ENCODE assay signal across 33 cellular contexts in the genomic region with DNA sequence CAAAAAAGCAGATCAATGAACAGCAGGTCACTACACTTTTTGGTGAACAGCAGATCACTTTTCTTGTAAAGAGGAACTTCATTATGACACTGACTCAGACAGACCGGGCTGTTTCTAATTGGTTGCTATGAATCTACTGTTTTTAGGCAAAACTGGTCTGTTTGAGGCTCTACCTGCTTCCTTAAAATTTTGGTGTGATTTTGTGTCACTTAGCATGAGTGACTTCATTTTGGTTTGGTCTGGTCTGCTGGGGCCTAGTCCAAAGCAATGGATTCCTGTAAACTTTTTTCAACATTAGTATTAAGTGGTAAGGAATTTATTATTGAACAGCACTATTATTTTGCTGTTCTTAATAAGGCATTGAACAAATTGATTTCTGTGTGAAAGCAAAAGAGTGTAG. TPM values are rescaled to one million over a fixed set of nuclear protein-coding genes. Genes with fewer than 3 reads are reported as not detected.
DNase-seq lines count a peak whose midpoint lies in the region; ATAC-seq lines count a peak whose summit lies in the region.
"Had no signal": no experiment of that assay in that cellular context is flagged by ENCODE, and none has a peak within 500 bp of the region (broad histone marks: within the 10 kb centered on the region; RNA-seq: fewer than 3 reads in every experiment).

No MANE protein-coding gene starts in this region.

- no peaks in the 10 kb centered on the region for H3K36me3 Mint-ChIP-seq in memory B cell
- no peaks in the 10 kb centered on the region for H3K36me3 Mint-ChIP-seq in activated CD8-positive, alpha-beta memory T cell treated with anti-CD3 and anti-CD28 coated beads, Interleukin-2, amount 10 ng/mL, durations not matched to agents 7 days and 5 days
- H3K36me3 Mint-ChIP-seq: activated naive CD4-positive, alpha-beta T cell treated with anti-CD3 and anti-CD28 coated beads, Interleukin-2, amount 50 U/mL, for 72 hours; mesothelial cell of epicardium; natural killer cell treated with Interleukin-12 subunit alpha and Interleukin-12 subunit beta and Interleukin-15 and Interleukin-18, amount 100 ng/mL, for 72 hours; stimulated activated effector memory CD8-positive, alpha-beta T cell treated with anti-CD3 and anti-CD28 coated beads, Interleukin-12 subunit alpha, Interleukin-12 subunit beta, amount 100 ng/mL, for 72 hours had no signal

- no peaks in the 10 kb centered on the region for H3K9me3 Mint-ChIP-seq in memory B cell
- H3K9me3 Mint-ChIP-seq in activated CD8-positive, alpha-beta memory T cell treated with anti-CD3 and anti-CD28 coated beads, Interleukin-2, amount 10 ng/mL, durations not matched to agents 7 days and 5 days (ENCODE audit: low read depth), result no peaks in the 10 kb centered on the region
- H3K9me3 Mint-ChIP-seq: activated T-cell treated with anti-CD3 and anti-CD28 coated beads, Interleukin-2, amount 50 U/mL, for 72 hours; effector memory CD8-positive, alpha-beta T cell; GM23338; natural killer cell treated with Interleukin-12 subunit alpha and Interleukin-12 subunit beta and Interleukin-15 and Interleukin-18, amount 100 ng/mL, for 72 hours; stimulated activated effector memory CD8-positive, alpha-beta T cell treated with anti-CD3 and anti-CD28 coated beads, Interleukin-12 subunit alpha, Interleukin-12 subunit beta, amount 100 ng/mL, for 72 hours had no signal

- CTCF ChIA-PET in activated CD8-positive, alpha-beta memory T cell treated with anti-CD3 and anti-CD28 coated beads, Interleukin-2, amount 10 ng/mL, durations not matched to agents 7 days and 5 days (lab: Charles Lee), result no interaction called here

- DNase-seq in GF-D8 (lab: John Stamatoyannopoulos, UW), result peak; percentile 46
- DNase-seq in NAMALWA (ENCODE audit: low spot score), result peak; percentile 17
- peak; percentile 80 for DNase-seq in SKM-1 treated with dmso at 0.1 percent for 144 hours (lab: John Stamatoyannopoulos, UW; ENCODE audit: unreplicated experiment)
- DNase-seq in memory B cell (ENCODE audit: low spot score in 2 of 2), result peak in 1 of 2 donors; percentile 26
- DNase-seq in kidney glomerular epithelial cell (lab: John Stamatoyannopoulos, UW), result no peak
- no peak for DNase-seq in activated CD8-positive, alpha-beta memory T cell treated with anti-CD3 and anti-CD28 coated beads, Interleukin-2, amount 10 ng/mL, durations not matched to agents 7 days and 5 days
- DNase-seq in AG20443 (ENCODE audit: low spot score), result no peak
- no peak for DNase-seq in putamen (ENCODE audit: low spot score)
- DNase-seq: activated CD4-positive, alpha-beta T cell treated with anti-CD3 and anti-CD28 coated beads for 48 hours; activated T-cell treated with anti-CD3 and anti-CD28 coated beads, Interleukin-2, amount 50 U/mL, for 72 hours; anterior cingulate cortex; C1 segment of cervical spinal cord; effector memory CD8-positive, alpha-beta T cell; foreskin keratinocyte; hippocampal formation; left ventricle myocardium inferior; NCI-H1092 treated with DMSO at 0.1 percent for 48 hours; NCI-H1930; NCI-H226; SHP77; stimulated activated CD4-positive, alpha-beta T cell treated with anti-CD3 and anti-CD28 coated beads, Interleukin-2, amount 100 ng/mL, for 48 hours had no signal

- peak; percentile 91 for ATAC-seq in memory B cell (ENCODE audit: low read depth)
- ATAC-seq in activated CD8-positive, alpha-beta memory T cell treated with anti-CD3 and anti-CD28 coated beads, Interleukin-2, amount 10 ng/mL, durations not matched to agents 7 days and 5 days, result no peak
- ATAC-seq: activated naive CD4-positive, alpha-beta T cell treated with anti-CD3 and anti-CD28 coated beads, Interleukin-2, amount 50 U/mL, for 72 hours; activated T-cell treated with anti-CD3 and anti-CD28 coated beads, Interleukin-2, amount 50 U/mL, for 72 hours; effector memory CD8-positive, alpha-beta T cell; foreskin keratinocyte; GM23338; natural killer cell treated with Interleukin-12 subunit alpha and Interleukin-12 subunit beta and Interleukin-15 and Interleukin-18, amount 100 ng/mL, for 72 hours; stimulated activated effector memory CD8-positive, alpha-beta T cell treated with anti-CD3 and anti-CD28 coated beads, Interleukin-12 subunit alpha, Interleukin-12 subunit beta, amount 100 ng/mL, for 72 hours had no signal

- no peak overlapping the region for H3K27ac Mint-ChIP-seq in memory B cell
- H3K27ac Mint-ChIP-seq in activated CD8-positive, alpha-beta memory T cell treated with anti-CD3 and anti-CD28 coated beads, Interleukin-2, amount 10 ng/mL, durations not matched to agents 7 days and 5 days, result no peak overlapping the region
- H3K27ac Mint-ChIP-seq: activated naive CD4-positive, alpha-beta T cell treated with anti-CD3 and anti-CD28 coated beads, Interleukin-2, amount 50 U/mL, for 72 hours; activated T-cell treated with anti-CD3 and anti-CD28 coated beads, Interleukin-2, amount 50 U/mL, for 72 hours; effector memory CD8-positive, alpha-beta T cell; GM23338; mesothelial cell of epicardium; natural killer cell treated with Interleukin-12 subunit alpha and Interleukin-12 subunit beta and Interleukin-15 and Interleukin-18, amount 100 ng/mL, for 72 hours; stimulated activated effector memory CD8-positive, alpha-beta T cell treated with anti-CD3 and anti-CD28 coated beads, Interleukin-12 subunit alpha, Interleukin-12 subunit beta, amount 100 ng/mL, for 72 hours had no signal

- H3K4me3 Mint-ChIP-seq in memory B cell, result no peak overlapping the region
- H3K4me3 Mint-ChIP-seq in activated CD8-positive, alpha-beta memory T cell treated with anti-CD3 and anti-CD28 coated beads, Interleukin-2, amount 10 ng/mL, durations not matched to agents 7 days and 5 days, result no peak overlapping the region
- H3K4me3 Mint-ChIP-seq: activated T-cell treated with anti-CD3 and anti-CD28 coated beads, Interleukin-2, amount 50 U/mL, for 72 hours; effector memory CD8-positive, alpha-beta T cell; GM23338; mesothelial cell of epicardium; natural killer cell treated with Interleukin-12 subunit alpha and Interleukin-12 subunit beta and Interleukin-15 and Interleukin-18, amount 100 ng/mL, for 72 hours; stimulated activated effector memory CD8-positive, alpha-beta T cell treated with anti-CD3 and anti-CD28 coated beads, Interleukin-12 subunit alpha, Interleukin-12 subunit beta, amount 100 ng/mL, for 72 hours had no signal

- no peaks in the 10 kb centered on the region for H3K27me3 Mint-ChIP-seq in memory B cell
- peaks cover 5% of the 10 kb centered on the region for H3K27me3 Mint-ChIP-seq in activated CD8-positive, alpha-beta memory T cell treated with anti-CD3 and anti-CD28 coated beads, Interleukin-2, amount 10 ng/mL, durations not matched to agents 7 days and 5 days
- H3K27me3 Mint-ChIP-seq: effector memory CD8-positive, alpha-beta T cell; natural killer cell treated with Interleukin-12 subunit alpha and Interleukin-12 subunit beta and Interleukin-15 and Interleukin-18, amount 100 ng/mL, for 72 hours had no signal

- H3K4me1 Mint-ChIP-seq in memory B cell, result peaks cover 16% of the 10 kb centered on the region
- peaks cover 8% of the 10 kb centered on the region for H3K4me1 Mint-ChIP-seq in activated CD8-positive, alpha-beta memory T cell treated with anti-CD3 and anti-CD28 coated beads, Interleukin-2, amount 10 ng/mL, durations not matched to agents 7 days and 5 days
- H3K4me1 Mint-ChIP-seq: GM23338, mesothelial cell of epicardium had no signal

RNA-seq across cellular contexts. Expression of a gene that starts 41.8 kb away (rescaled TPM):
- not detected for total RNA-seq in activated CD8-positive, alpha-beta memory T cell treated with anti-CD3 and anti-CD28 coated beads, Interleukin-2, amount 10 ng/mL, durations not matched to agents 7 days and 5 days
- total RNA-seq: activated CD8-positive, alpha-beta memory T cell treated with anti-CD3 and anti-CD28 coated beads for 36 hours; activated naive CD4-positive, alpha-beta T cell treated with anti-CD3 and anti-CD28 coated beads, Interleukin-2, amount 50 U/mL, for 72 hours; activated T-cell treated with anti-CD3 and anti-CD28 coated beads, Interleukin-2, amount 50 U/mL, for 72 hours; foreskin keratinocyte; GM23338; HT-29; mesothelial cell of epicardium; natural killer cell treated with Interleukin-12 subunit alpha and Interleukin-12 subunit beta and Interleukin-15 and Interleukin-18, amount 100 ng/mL, for 72 hours; osteoblast; renal cortical epithelial cell; T-helper 1 cell treated with Interleukin-12 subunit alpha and Interleukin-12 subunit beta and Interleukin-4 antibody, amounts not matched to agents 30 ng/mL and 1 ng/mL, for 36 hours; temporal lobe; vagina had no signal

Comparison
In these comparisons a context has a peak if more than half of its experiments do, and no peak if none do; other contexts are left out.
1. DNase-seq: peak in GF-D8 (single experiment), NAMALWA (single experiment) and SKM-1 treated with dmso at 0.1 percent for 144 hours (single experiment); none in kidney glomerular epithelial cell (single experiment), activated CD8-positive, alpha-beta memory T cell treated with anti-CD3 and anti-CD28 coated beads, Interleukin-2, amount 10 ng/mL, durations not matched to agents 7 days and 5 days (single experiment), AG20443 (single experiment) and putamen (single experiment).